ENCODE assay signal across 1 cellular context in genomic region chr20:32792316-32792715, GRCh38.
TF ChIP-seq lines count a peak whose summit lies in the region.

No MANE protein-coding gene starts in this region.

TF ChIP-seq in GM12878, 131 proteins besides CTCF, POLR2A, EP300 and RAD21 (continued from another document and continues in another):
- TF ChIP-seq ETV6 (conservative IDR thresholded peaks at IDR 0.05 in 1 of 2, IDR thresholded peaks at IDR 0.05 in 1 of 2; ENCODE audit: borderline replicate concordance in 1 of 2, low read depth in 1 of 2) = no peak; a peak in 1 of 4 replicates
- no peak for TF ChIP-seq ASH2L (IDR thresholded peaks at IDR 0.05; ENCODE audit: borderline replicate concordance, low read depth)
- TF ChIP-seq JUNB (IDR thresholded peaks at IDR 0.05) = no peak; the same call in 1 of the 2 replicates
- 0 out of 2 replicates have a peak, but pooled peaks have one; percentile 31 for TF ChIP-seq CREB1 (IDR thresholded peaks at IDR 0.05; ENCODE audit: low read depth)
- no peak for TF ChIP-seq POU2F2 (IDR thresholded peaks at IDR 0.05; ENCODE audit: borderline replicate concordance, low read depth, low read length)
- TF ChIP-seq SIN3A (IDR thresholded peaks at IDR 0.05; ENCODE audit: low read depth, low read length) = no peak
- no peak for TF ChIP-seq STAT1 (conservative IDR thresholded peaks at IDR 0.05)
- no peak for TF ChIP-seq JUND (IDR thresholded peaks at IDR 0.05; ENCODE audit: low read depth, low read length)
- TF ChIP-seq ZNF622 (IDR thresholded peaks at IDR 0.05) = no peak
- no peak for TF ChIP-seq YY1 (IDR thresholded peaks at IDR 0.05; ENCODE audit: low read depth, low read length)
- TF ChIP-seq HSF1 (IDR thresholded peaks at IDR 0.05; ENCODE audit: low read depth, low read length) = no peak
- TF ChIP-seq ZZZ3 (IDR thresholded peaks at IDR 0.05; ENCODE audit: control insufficient read depth, insufficient read length, low read depth) = no peak
- no peak for TF ChIP-seq CEBPB (IDR thresholded peaks at IDR 0.05; ENCODE audit: borderline replicate concordance in 1 of 2, low read depth in 2 of 2, low read length in 2 of 2)
- 0 out of 2 replicates have a peak, but pooled peaks have one; percentile 46 for TF ChIP-seq ATF7 (IDR thresholded peaks at IDR 0.05; ENCODE audit: low read depth)
- TF ChIP-seq NFXL1 (IDR thresholded peaks at IDR 0.05; ENCODE audit: borderline replicate concordance) = no peak
- TF ChIP-seq BACH1 (IDR thresholded peaks at IDR 0.05; ENCODE audit: borderline replicate concordance) = no peak
- no peak for TF ChIP-seq STAT3 (IDR thresholded peaks at IDR 0.05; ENCODE audit: low read depth, low read length)
- TF ChIP-seq TCF12 (IDR thresholded peaks at IDR 0.05; ENCODE audit: low read depth, low read length) = peak; percentile 90
- no peak for TF ChIP-seq CEBPZ (IDR thresholded peaks at IDR 0.05; ENCODE audit: low read depth, low read length)
- TF ChIP-seq SPI1 (IDR thresholded peaks at IDR 0.05; ENCODE audit: borderline replicate concordance, insufficient read depth, low read depth, low read length) = no peak
- no peak for TF ChIP-seq ZNF592 (IDR thresholded peaks at IDR 0.05)
- no peak for TF ChIP-seq ATF2 (IDR thresholded peaks at IDR 0.05; ENCODE audit: low read length)
- no peak for TF ChIP-seq HDAC6 (IDR thresholded peaks at IDR 0.05; ENCODE audit: unreplicated experiment)
- no peak for TF ChIP-seq SUPT20H (IDR thresholded peaks at IDR 0.05; ENCODE audit: borderline replicate concordance, control insufficient read depth, low read depth, low read length)
- TF ChIP-seq BMI1 (IDR thresholded peaks at IDR 0.05; ENCODE audit: borderline replicate concordance) = no peak
- no peak for TF ChIP-seq NFYA (IDR thresholded peaks at IDR 0.05; ENCODE audit: borderline replicate concordance, low read depth, low read length)
- TF ChIP-seq ZBTB33 (IDR thresholded peaks at IDR 0.05) = no peak
- no peak for TF ChIP-seq MYC (IDR thresholded peaks at IDR 0.05; ENCODE audit: insufficient read depth, insufficient read length, insufficient replicate concordance, low read length, severe bottlenecking)
- TF ChIP-seq HDGF (IDR thresholded peaks at IDR 0.05) = no peak; the same call in 1 of the 2 replicates
- no peak for TF ChIP-seq E2F8 (IDR thresholded peaks at IDR 0.05; ENCODE audit: low read depth, partially characterized antibody)
- TF ChIP-seq SREBF2 (IDR thresholded peaks at IDR 0.05; ENCODE audit: low read length) = no peak
- TF ChIP-seq KLF5 (IDR thresholded peaks at IDR 0.05; ENCODE audit: partially characterized antibody) = no peak
- TF ChIP-seq RBBP5 (conservative IDR thresholded peaks at IDR 0.05) = no peak
- no peak for TF ChIP-seq NKRF (conservative IDR thresholded peaks at IDR 0.05)
- no peak for TF ChIP-seq FOXK2 (IDR thresholded peaks at IDR 0.05)
- TF ChIP-seq TCF3 (IDR thresholded peaks at IDR 0.05; ENCODE audit: borderline replicate concordance, insufficient read depth, low read depth, low read length) = peak; percentile 64; the same call in 1 of the 2 replicates
- no peak for TF ChIP-seq E2F4 (IDR thresholded peaks at IDR 0.05; ENCODE audit: low read depth, low read length)
- TF ChIP-seq MEF2B (IDR thresholded peaks at IDR 0.05; ENCODE audit: partially characterized antibody, poor library complexity, severe bottlenecking) = peak; percentile 97
- no peak for TF ChIP-seq SMAD1 (IDR thresholded peaks at IDR 0.05; ENCODE audit: low read depth, partially characterized antibody)
- no peak for TF ChIP-seq RFX5 (IDR thresholded peaks at IDR 0.05; ENCODE audit: low read depth, low read length)
- peak; percentile 51; the same call in 1 of the 2 replicates for TF ChIP-seq MLLT1 (IDR thresholded peaks at IDR 0.05)
- TF ChIP-seq NR2C2 (IDR thresholded peaks at IDR 0.05; ENCODE audit: borderline replicate concordance, control insufficient read depth, insufficient read length, low read depth) = no peak
